In genomic region chr9:92724528-92725265, GRCh38 we compare ENCODE assay signal across 13 cellular contexts.
A peak's percentile ranks its signal among the peaks of the same experiment; 100 is the strongest.
DNase-seq lines count a peak whose midpoint lies in the region; ATAC-seq lines count a peak whose summit lies in the region.
"Had no signal": no experiment of that assay in that cellular context is flagged by ENCODE, and none has a peak within 500 bp of the region (broad histone marks: within the 10 kb centered on the region; RNA-seq: fewer than 3 reads in every experiment).

No MANE protein-coding gene starts in this region.

- peak overlapping the region; percentile 41 to 89 for H3K27ac Mint-ChIP-seq in effector memory CD8-positive, alpha-beta T cell

- no peaks in the 10 kb centered on the region for H3K27me3 Mint-ChIP-seq in effector memory CD8-positive, alpha-beta T cell

- no peaks in the 10 kb centered on the region for H3K9me3 Mint-ChIP-seq in effector memory CD8-positive, alpha-beta T cell

- H3K36me3 Mint-ChIP-seq in effector memory CD8-positive, alpha-beta T cell (ENCODE audit: insufficient read depth) = peaks cover 25% of the 10 kb centered on the region

- peaks cover 22 to 27% of the 10 kb centered on the region in 2 donors for H3K4me1 Mint-ChIP-seq in effector memory CD8-positive, alpha-beta T cell (ENCODE audit: low read depth in 2 of 2)

- H3K27ac ChIP-seq in skin epidermis = peak overlapping the region in 17 of 21 experiments; percentile 2 to 90 (median 67)

- ATAC-seq in effector memory CD8-positive, alpha-beta T cell (replicated peaks) = no peak
- no peak for ATAC-seq in GM21390 (IDR thresholded peaks at IDR 0.05; ENCODE audit: unreplicated experiment)
- no peak for ATAC-seq in GM21526 (IDR thresholded peaks at IDR 0.05; ENCODE audit: low FRiP score, unreplicated experiment)
- ATAC-seq: mucosa of descending colon had no signal

- DNase-seq in NCI-H748 (lab: John Stamatoyannopoulos, UW; ENCODE audit: unreplicated experiment) (peak; percentile 33), NCI-H748 treated with DMSO at 0.1 percent for 48 hours (lab: John Stamatoyannopoulos, UW) (no peak), NCI-H2196 treated with DMSO at 0.1 percent for 48 hours (lab: John Stamatoyannopoulos, UW; ENCODE audit: unreplicated experiment) (peak; percentile 16), GM19240 (ENCODE audit: insufficient read length, low spot score) (no peak)
- no peak for DNase-seq in effector memory CD8-positive, alpha-beta T cell
- DNase-seq: ACHN; activated CD4-positive, alpha-beta T cell treated with anti-CD3 and anti-CD28 coated beads for 48 hours; amniotic stem cell; NCI-H2171 had no signal

- H3K4me3 ChIP-seq in skin epidermis = no peak overlapping the region
- H3K4me3 ChIP-seq: mucosa of descending colon had no signal

- no peak overlapping the region for H3K4me3 Mint-ChIP-seq in effector memory CD8-positive, alpha-beta T cell

Comparison
In these comparisons a context has a peak if more than half of its experiments do, and no peak if none do; other contexts are left out.
1. DNase-seq: peak in NCI-H748 (single experiment) and NCI-H2196 treated with DMSO at 0.1 percent for 48 hours (single experiment); none in NCI-H748 treated with DMSO at 0.1 percent for 48 hours (single experiment), effector memory CD8-positive, alpha-beta T cell (0 of 3) and GM19240 (single experiment).